In genomic region chr11:125935629-125936199, GRCh38 we compare ENCODE assay signal across 1 cellular context.
TF ChIP-seq lines count a peak whose summit lies in the region.

No MANE protein-coding gene starts in this region.

TF ChIP-seq in HepG2, 621 proteins besides CTCF, POLR2A, EP300 and RAD21:
- TF ChIP-seq ZNF678 (CRISPR knock-in tag; IDR thresholded peaks at IDR 0.05) (no peak), ZNF143 (CRISPR knock-in tag; IDR thresholded peaks at IDR 0.05) (0 out of 2 replicates have a peak, but pooled peaks have one; percentile 23)
- TF ChIP-seq, protein P1, sequence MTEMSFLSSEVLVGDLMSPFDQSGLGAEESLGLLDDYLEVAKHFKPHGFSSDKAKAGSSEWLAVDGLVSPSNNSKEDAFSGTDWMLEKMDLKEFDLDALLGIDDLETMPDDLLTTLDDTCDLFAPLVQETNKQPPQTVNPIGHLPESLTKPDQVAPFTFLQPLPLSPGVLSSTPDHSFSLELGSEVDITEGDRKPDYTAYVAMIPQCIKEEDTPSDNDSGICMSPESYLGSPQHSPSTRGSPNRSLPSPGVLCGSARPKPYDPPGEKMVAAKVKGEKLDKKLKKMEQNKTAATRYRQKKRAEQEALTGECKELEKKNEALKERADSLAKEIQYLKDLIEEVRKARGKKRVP (CRISPR knock-in tag; IDR thresholded peaks at IDR 0.05) = no peak
